In the genomic region with DNA sequence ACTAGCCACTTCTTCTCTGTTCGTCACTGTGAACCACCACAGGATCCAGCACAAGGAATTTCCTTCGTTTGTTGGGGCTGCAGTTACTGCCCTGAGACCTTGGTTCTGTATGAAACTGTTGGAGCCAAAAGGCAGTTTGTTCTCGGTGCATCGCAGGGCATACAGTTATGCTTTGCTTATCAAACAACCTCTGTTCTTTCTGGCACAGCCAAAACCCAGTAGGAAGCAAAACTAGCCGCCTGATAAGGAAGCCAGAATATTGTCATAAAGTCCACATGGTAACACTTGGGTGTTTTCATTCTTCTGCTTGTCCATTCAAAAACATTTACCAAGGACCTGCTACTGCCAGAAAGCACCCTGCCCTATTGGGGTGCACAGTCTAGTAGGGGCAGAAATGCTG, we compare ENCODE assay signal across 18 cellular contexts.
"Had no signal": no experiment of that assay in that cellular context is flagged by ENCODE, and none has a peak within 500 bp of the region (broad histone marks: within the 10 kb centered on the region; RNA-seq: fewer than 3 reads in every experiment).

No MANE protein-coding gene starts in this region.

- ATAC-seq: esophagus mucosa; gastrocnemius medialis; natural killer cell treated with Interleukin-12 subunit alpha and Interleukin-12 subunit beta and Interleukin-15 and Interleukin-18, amount 100 ng/mL, for 72 hours had no signal

- H3K4me1 ChIP-seq: gastrocnemius medialis, parathyroid adenoma had no signal

- H3K36me3 ChIP-seq: gastrocnemius medialis, prostate gland, sigmoid colon, suprapubic skin, thyroid gland, uterus had no signal

- H3K9me3 ChIP-seq: gastrocnemius medialis, prostate gland, sigmoid colon, suprapubic skin, thyroid gland, uterus had no signal

- H3K27me3 ChIP-seq: thyroid gland had no signal

- H3K36me3 Mint-ChIP-seq: natural killer cell treated with Interleukin-12 subunit alpha and Interleukin-12 subunit beta and Interleukin-15 and Interleukin-18, amount 100 ng/mL, for 72 hours; type B pancreatic cell had no signal

- DNase-seq: effector memory CD4-positive, alpha-beta T cell; gastrocnemius medialis; islet precursor cell; mammary epithelial cell; occipital lobe; sigmoid colon; stimulated activated CD4-positive, alpha-beta T cell treated with anti-CD3 and anti-CD28 coated beads, Interleukin-12 subunit alpha, Interleukin-12 subunit beta, amount 100 ng/mL, for 4 hours; stimulated activated naive CD4-positive, alpha-beta T cell treated with Interleukin-2 at 50 U/mL for 16 hours; thyroid gland; uterus had no signal

- H3K4me3 Mint-ChIP-seq: natural killer cell treated with Interleukin-12 subunit alpha and Interleukin-12 subunit beta and Interleukin-15 and Interleukin-18, amount 100 ng/mL, for 72 hours; type B pancreatic cell had no signal

- H3K27ac Mint-ChIP-seq: natural killer cell treated with Interleukin-12 subunit alpha and Interleukin-12 subunit beta and Interleukin-15 and Interleukin-18, amount 100 ng/mL, for 72 hours; type B pancreatic cell had no signal

- H3K4me3 ChIP-seq: gastrocnemius medialis, prostate gland, sigmoid colon, skin epidermis, suprapubic skin, thyroid gland, uterus had no signal

- H3K27ac ChIP-seq: gastrocnemius medialis, parathyroid adenoma, prostate gland, sigmoid colon, skin epidermis, suprapubic skin, thyroid gland, uterus had no signal

- FAIRE-seq: endometrium had no signal

- H3K9me3 Mint-ChIP-seq: natural killer cell treated with Interleukin-12 subunit alpha and Interleukin-12 subunit beta and Interleukin-15 and Interleukin-18, amount 100 ng/mL, for 72 hours; type B pancreatic cell had no signal
